29 cellular contexts compared by ENCODE assay signal in the genomic region with DNA sequence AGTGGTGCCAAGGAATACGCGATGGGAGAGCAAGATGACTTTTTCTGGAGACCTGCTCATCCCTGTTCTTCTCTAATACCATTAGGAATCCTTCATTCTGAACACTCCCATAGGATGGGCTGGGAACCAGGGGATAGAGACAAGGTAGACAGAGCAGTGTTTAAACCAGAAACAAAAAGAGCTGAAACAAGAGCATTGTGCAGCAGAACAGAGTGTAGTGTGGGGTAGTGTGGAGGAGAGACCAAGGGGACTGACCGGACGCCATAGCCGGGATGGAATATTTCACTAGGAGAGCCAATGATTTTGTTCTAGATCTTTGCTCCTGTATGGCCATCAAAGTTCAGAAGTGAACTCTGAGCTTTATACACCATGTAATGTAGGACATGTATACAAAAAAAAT. TPM values are rescaled to one million over a fixed set of nuclear protein-coding genes. Genes with fewer than 3 reads are reported as not detected.
"Had no signal": no experiment of that assay in that cellular context is flagged by ENCODE, and none has a peak within 500 bp of the region (broad histone marks: within the 10 kb centered on the region; RNA-seq: fewer than 3 reads in every experiment).

No MANE protein-coding gene starts in this region.

- H3K4me1 ChIP-seq: left lung, thyroid gland, vagina had no signal

- H3K9me3 Mint-ChIP-seq: activated CD4-positive, alpha-beta T cell treated with anti-CD3 and anti-CD28 coated beads, Interleukin-2, amount 10 ng/mL, durations not matched to agents 7 days and 5 days; activated naive CD4-positive, alpha-beta T cell treated with anti-CD3 and anti-CD28 coated beads, Interleukin-2, amount 50 U/mL, for 24 hours; activated T-helper 17 cell treated with anti-CD3 and anti-CD28 coated beads, Interleukin-2, amount 50 U/mL, for 72 hours; dendritic cell treated with granulocyte-macrophage colony-stimulating factor and Interleukin-4, amounts not matched to agents 40 ng/mL and 50 ng/mL, for 4 days; nephron; stimulated activated naive CD8-positive, alpha-beta T cell treated with anti-CD3 and anti-CD28 coated beads, Interleukin-15, Interleukin-2, amounts not matched to agents 100 ng/mL and 50 ng/mL, for 24 hours had no signal

- H3K4me3 Mint-ChIP-seq: activated CD4-positive, alpha-beta T cell treated with anti-CD3 and anti-CD28 coated beads, Interleukin-2, amount 10 ng/mL, durations not matched to agents 7 days and 5 days; activated naive CD4-positive, alpha-beta T cell treated with anti-CD3 and anti-CD28 coated beads, Interleukin-2, amount 50 U/mL, for 24 hours; activated T-helper 17 cell treated with anti-CD3 and anti-CD28 coated beads, Interleukin-2, amount 50 U/mL, for 72 hours; dendritic cell treated with granulocyte-macrophage colony-stimulating factor and Interleukin-4, amounts not matched to agents 40 ng/mL and 50 ng/mL, for 4 days; nephron; stimulated activated naive CD8-positive, alpha-beta T cell treated with anti-CD3 and anti-CD28 coated beads, Interleukin-15, Interleukin-2, amounts not matched to agents 100 ng/mL and 50 ng/mL, for 24 hours had no signal

- H3K27ac ChIP-seq: breast epithelium, epithelial cell of prostate, gastrocnemius medialis, left lung, ovary, right lobe of liver, thyroid gland, upper lobe of left lung, vagina had no signal

- H3K27me3 Mint-ChIP-seq: activated CD4-positive, alpha-beta T cell treated with anti-CD3 and anti-CD28 coated beads, Interleukin-2, amount 10 ng/mL, durations not matched to agents 7 days and 5 days; activated naive CD4-positive, alpha-beta T cell treated with anti-CD3 and anti-CD28 coated beads, Interleukin-2, amount 50 U/mL, for 24 hours; activated T-helper 17 cell treated with anti-CD3 and anti-CD28 coated beads, Interleukin-2, amount 50 U/mL, for 72 hours; dendritic cell treated with granulocyte-macrophage colony-stimulating factor and Interleukin-4, amounts not matched to agents 40 ng/mL and 50 ng/mL, for 4 days; progenitor cell of endocrine pancreas; stimulated activated naive CD8-positive, alpha-beta T cell treated with anti-CD3 and anti-CD28 coated beads, Interleukin-15, Interleukin-2, amounts not matched to agents 100 ng/mL and 50 ng/mL, for 24 hours had no signal

- H3K27ac Mint-ChIP-seq: activated CD4-positive, alpha-beta T cell treated with anti-CD3 and anti-CD28 coated beads, Interleukin-2, amount 10 ng/mL, durations not matched to agents 7 days and 5 days; activated naive CD4-positive, alpha-beta T cell treated with anti-CD3 and anti-CD28 coated beads, Interleukin-2, amount 50 U/mL, for 24 hours; activated T-helper 17 cell treated with anti-CD3 and anti-CD28 coated beads, Interleukin-2, amount 50 U/mL, for 72 hours; dendritic cell treated with granulocyte-macrophage colony-stimulating factor and Interleukin-4, amounts not matched to agents 40 ng/mL and 50 ng/mL, for 4 days; nephron; progenitor cell of endocrine pancreas; stimulated activated naive CD8-positive, alpha-beta T cell treated with anti-CD3 and anti-CD28 coated beads, Interleukin-15, Interleukin-2, amounts not matched to agents 100 ng/mL and 50 ng/mL, for 24 hours had no signal

- H3K36me3 ChIP-seq: breast epithelium, gastrocnemius medialis, ovary, vagina had no signal

- DNase-seq: activated CD4-positive, alpha-beta T cell treated with anti-CD3 and anti-CD28 coated beads, Interleukin-2, amount 10 ng/mL, durations not matched to agents 7 days and 5 days; activated CD4-positive, CD25-positive, alpha-beta regulatory T cell treated with anti-CD3 and anti-CD28 coated beads, Interleukin-2, amount 50 U/mL, for 72 hours; activated gamma-delta T cell treated with Interleukin-2 at 50 U/mL for 16 hours; activated T-cell treated with anti-CD3 and anti-CD28 coated beads for 4 hours; central memory CD4-positive, alpha-beta T cell; effector CD4-positive, alpha-beta T cell; gastrocnemius medialis; glutamatergic neuron; left lung; mesendoderm; ovary; right lobe of liver; stimulated activated CD4-positive, alpha-beta T cell treated with anti-CD3 and anti-CD28 coated beads, Interleukin-2, amount 100 ng/mL, for 48 hours; substantia nigra; SW 1271; T-helper 2 cell; thyroid gland; upper lobe of left lung had no signal

- ATAC-seq: activated T-helper 17 cell treated with anti-CD3 and anti-CD28 coated beads, Interleukin-2, amount 50 U/mL, for 72 hours; gastrocnemius medialis; left lung; right lobe of liver had no signal

- H3K4me3 ChIP-seq: breast epithelium, gastrocnemius medialis, left lung, lung, ovary, right lobe of liver, thyroid gland, upper lobe of left lung, vagina had no signal

- H3K27me3 ChIP-seq: breast epithelium, gastrocnemius medialis, left lung, ovary, right lobe of liver, thyroid gland, upper lobe of left lung, vagina had no signal

- H3K9me3 ChIP-seq: breast epithelium, gastrocnemius medialis, left lung, ovary, right lobe of liver, thyroid gland, upper lobe of left lung, vagina had no signal

RNA-seq across cellular contexts. Expression of a gene that starts 51.9 kb away (rescaled TPM):
- total RNA-seq: activated CD4-positive, alpha-beta T cell treated with anti-CD3 and anti-CD28 coated beads, Interleukin-2, amount 10 ng/mL, durations not matched to agents 7 days and 5 days; activated T-helper 17 cell treated with anti-CD3 and anti-CD28 coated beads, Interleukin-2, amount 50 U/mL, for 72 hours; breast epithelium; progenitor cell of endocrine pancreas; renal cortical epithelial cell; thyroid gland; upper lobe of left lung; vagina had no signal
